ENCODE assay signal across 1 cellular context in genomic region chr5:95524423-95524822, GRCh38.
TF ChIP-seq lines count a peak whose summit lies in the region.

No MANE protein-coding gene starts in this region.

TF ChIP-seq in HEK293, 187 proteins besides CTCF, POLR2A, EP300 and RAD21 (continued from another document):
- TF ChIP-seq, protein P1, sequence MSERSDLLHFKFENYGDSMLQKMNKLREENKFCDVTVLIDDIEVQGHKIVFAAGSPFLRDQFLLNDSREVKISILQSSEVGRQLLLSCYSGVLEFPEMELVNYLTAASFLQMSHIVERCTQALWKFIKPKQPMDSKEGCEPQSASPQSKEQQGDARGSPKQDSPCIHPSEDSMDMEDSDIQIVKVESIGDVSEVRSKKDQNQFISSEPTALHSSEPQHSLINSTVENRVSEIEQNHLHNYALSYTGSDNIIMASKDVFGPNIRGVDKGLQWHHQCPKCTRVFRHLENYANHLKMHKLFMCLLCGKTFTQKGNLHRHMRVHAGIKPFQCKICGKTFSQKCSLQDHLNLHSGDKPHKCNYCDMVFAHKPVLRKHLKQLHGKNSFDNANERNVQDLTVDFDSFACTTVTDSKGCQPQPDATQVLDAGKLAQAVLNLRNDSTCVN (tag by site-specific recombination; optimal IDR thresholded peaks at IDR 0.05) = no peak
- TF ChIP-seq REPIN1 (tag by site-specific recombination; IDR thresholded peaks at IDR 0.05; ENCODE audit: low read depth) (no peak), ZBTB6 (tag by site-specific recombination; IDR thresholded peaks at IDR 0.05) (no peak), ZNF23 (tag by site-specific recombination; IDR thresholded peaks at IDR 0.05; ENCODE audit: borderline replicate concordance) (no peak), ZNF132 (tag by site-specific recombination; IDR thresholded peaks at IDR 0.05; ENCODE audit: borderline replicate concordance) (no peak), ZNF354C (tag by site-specific recombination; IDR thresholded peaks at IDR 0.05; ENCODE audit: borderline replicate concordance, low read depth) (no peak), FEZF1 (tag by site-specific recombination; IDR thresholded peaks at IDR 0.05) (0 out of 2 replicates have a peak, but pooled peaks have one; percentile 13), ZSCAN30 (tag by site-specific recombination; IDR thresholded peaks at IDR 0.05) (no peak), EGR2 (tag by site-specific recombination; IDR thresholded peaks at IDR 0.05; ENCODE audit: low read depth) (peak; percentile 30; the same call in 1 of the 2 replicates), ZNF510 (tag by site-specific recombination; IDR thresholded peaks at IDR 0.05; ENCODE audit: insufficient replicate concordance) (no peak), ZNF366 (tag by site-specific recombination; conservative IDR thresholded peaks at IDR 0.05) (no peak)
- TF ChIP-seq, protein P2, sequence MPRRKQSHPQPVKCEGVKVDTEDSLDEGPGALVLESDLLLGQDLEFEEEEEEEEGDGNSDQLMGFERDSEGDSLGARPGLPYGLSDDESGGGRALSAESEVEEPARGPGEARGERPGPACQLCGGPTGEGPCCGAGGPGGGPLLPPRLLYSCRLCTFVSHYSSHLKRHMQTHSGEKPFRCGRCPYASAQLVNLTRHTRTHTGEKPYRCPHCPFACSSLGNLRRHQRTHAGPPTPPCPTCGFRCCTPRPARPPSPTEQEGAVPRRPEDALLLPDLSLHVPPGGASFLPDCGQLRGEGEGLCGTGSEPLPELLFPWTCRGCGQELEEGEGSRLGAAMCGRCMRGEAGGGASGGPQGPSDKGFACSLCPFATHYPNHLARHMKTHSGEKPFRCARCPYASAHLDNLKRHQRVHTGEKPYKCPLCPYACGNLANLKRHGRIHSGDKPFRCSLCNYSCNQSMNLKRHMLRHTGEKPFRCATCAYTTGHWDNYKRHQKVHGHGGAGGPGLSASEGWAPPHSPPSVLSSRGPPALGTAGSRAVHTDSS (tag by site-specific recombination; IDR thresholded peaks at IDR 0.05) = no peak
- TF ChIP-seq, protein P3, sequence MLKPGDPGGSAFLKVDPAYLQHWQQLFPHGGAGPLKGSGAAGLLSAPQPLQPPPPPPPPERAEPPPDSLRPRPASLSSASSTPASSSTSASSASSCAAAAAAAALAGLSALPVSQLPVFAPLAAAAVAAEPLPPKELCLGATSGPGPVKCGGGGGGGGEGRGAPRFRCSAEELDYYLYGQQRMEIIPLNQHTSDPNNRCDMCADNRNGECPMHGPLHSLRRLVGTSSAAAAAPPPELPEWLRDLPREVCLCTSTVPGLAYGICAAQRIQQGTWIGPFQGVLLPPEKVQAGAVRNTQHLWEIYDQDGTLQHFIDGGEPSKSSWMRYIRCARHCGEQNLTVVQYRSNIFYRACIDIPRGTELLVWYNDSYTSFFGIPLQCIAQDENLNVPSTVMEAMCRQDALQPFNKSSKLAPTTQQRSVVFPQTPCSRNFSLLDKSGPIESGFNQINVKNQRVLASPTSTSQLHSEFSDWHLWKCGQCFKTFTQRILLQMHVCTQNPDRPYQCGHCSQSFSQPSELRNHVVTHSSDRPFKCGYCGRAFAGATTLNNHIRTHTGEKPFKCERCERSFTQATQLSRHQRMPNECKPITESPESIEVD (tag by site-specific recombination; IDR thresholded peaks at IDR 0.05) = peak; percentile 65
- TF ChIP-seq, protein P4, sequence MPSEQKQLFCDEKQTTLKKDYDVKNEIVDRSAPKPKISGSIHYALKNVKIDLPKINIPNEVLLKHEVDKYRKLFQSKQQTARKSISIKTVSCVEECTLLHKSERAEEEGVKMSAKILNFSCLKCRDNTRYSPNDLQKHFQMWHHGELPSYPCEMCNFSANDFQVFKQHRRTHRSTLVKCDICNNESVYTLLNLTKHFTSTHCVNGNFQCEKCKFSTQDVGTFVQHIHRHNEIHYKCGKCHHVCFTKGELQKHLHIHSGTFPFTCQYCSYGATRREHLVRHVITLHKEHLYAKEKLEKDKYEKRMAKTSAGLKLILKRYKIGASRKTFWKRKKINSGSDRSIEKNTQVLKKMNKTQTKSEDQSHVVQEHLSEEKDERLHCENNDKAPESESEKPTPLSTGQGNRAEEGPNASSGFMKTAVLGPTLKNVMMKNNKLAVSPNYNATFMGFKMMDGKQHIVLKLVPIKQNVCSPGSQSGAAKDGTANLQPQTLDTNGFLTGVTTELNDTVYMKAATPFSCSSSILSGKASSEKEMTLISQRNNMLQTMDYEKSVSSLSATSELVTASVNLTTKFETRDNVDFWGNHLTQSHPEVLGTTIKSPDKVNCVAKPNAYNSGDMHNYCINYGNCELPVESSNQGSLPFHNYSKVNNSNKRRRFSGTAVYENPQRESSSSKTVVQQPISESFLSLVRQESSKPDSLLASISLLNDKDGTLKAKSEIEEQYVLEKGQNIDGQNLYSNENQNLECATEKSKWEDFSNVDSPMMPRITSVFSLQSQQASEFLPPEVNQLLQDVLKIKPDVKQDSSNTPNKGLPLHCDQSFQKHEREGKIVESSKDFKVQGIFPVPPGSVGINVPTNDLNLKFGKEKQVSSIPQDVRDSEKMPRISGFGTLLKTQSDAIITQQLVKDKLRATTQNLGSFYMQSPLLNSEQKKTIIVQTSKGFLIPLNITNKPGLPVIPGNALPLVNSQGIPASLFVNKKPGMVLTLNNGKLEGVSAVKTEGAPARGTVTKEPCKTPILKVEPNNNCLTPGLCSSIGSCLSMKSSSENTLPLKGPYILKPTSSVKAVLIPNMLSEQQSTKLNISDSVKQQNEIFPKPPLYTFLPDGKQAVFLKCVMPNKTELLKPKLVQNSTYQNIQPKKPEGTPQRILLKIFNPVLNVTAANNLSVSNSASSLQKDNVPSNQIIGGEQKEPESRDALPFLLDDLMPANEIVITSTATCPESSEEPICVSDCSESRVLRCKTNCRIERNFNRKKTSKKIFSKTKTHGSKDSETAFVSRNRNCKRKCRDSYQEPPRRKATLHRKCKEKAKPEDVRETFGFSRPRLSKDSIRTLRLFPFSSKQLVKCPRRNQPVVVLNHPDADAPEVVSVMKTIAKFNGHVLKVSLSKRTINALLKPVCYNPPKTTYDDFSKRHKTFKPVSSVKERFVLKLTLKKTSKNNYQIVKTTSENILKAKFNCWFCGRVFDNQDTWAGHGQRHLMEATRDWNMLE (tag by site-specific recombination; conservative IDR thresholded peaks at IDR 0.05; ENCODE audit: low read depth) = no peak
